8 cellular contexts compared by ENCODE assay signal in genomic region chr4:37675587-37676290, GRCh38. TPM values are rescaled to one million over a fixed set of nuclear protein-coding genes. Genes with fewer than 3 reads are reported as not detected.
DNase-seq lines count a peak whose midpoint lies in the region; ATAC-seq, FAIRE-seq and TF ChIP-seq lines count a peak whose summit lies in the region.

No MANE protein-coding gene starts in this region.

- ATAC-seq in GM18505 (IDR thresholded peaks at IDR 0.05; ENCODE audit: unreplicated experiment) (peak; percentile 90), GM21529 (IDR thresholded peaks at IDR 0.05; ENCODE audit: unreplicated experiment) (peak; percentile 96)

- H3K27me3 Mint-ChIP-seq in osteocyte (ENCODE audit: unreplicated experiment) = no peaks in the 10 kb centered on the region

- dilution Hi-C loops in keratinocyte (cut with MboI; ENCODE audit: extremely low pct_ligation_motif_present, low sequenced_read_pairs) = no loop called here

- peaks cover 25% of the 10 kb centered on the region for H3K79me2 ChIP-seq in keratinocyte (ENCODE audit: control insufficient read depth, insufficient read depth, low read length)

- H3K36me3 Mint-ChIP-seq in osteocyte (ENCODE audit: unreplicated experiment) = no peaks in the 10 kb centered on the region

- H3K27ac Mint-ChIP-seq in osteocyte (ENCODE audit: unreplicated experiment) = no peak overlapping the region

- H2AFZ ChIP-seq in keratinocyte (ENCODE audit: control insufficient read depth, low read length) = no peak overlapping the region

- H3K9me1 ChIP-seq in keratinocyte (ENCODE audit: control insufficient read depth, extremely low read depth, insufficient read depth, low read length) = no peaks in the 10 kb centered on the region

- H3K9ac ChIP-seq in keratinocyte (ENCODE audit: control insufficient read depth, extremely low read depth, insufficient read depth, low read length) = no peak overlapping the region

- intact Hi-C loops in tibial artery (cut with DNase I; ENCODE audit: low total_unique reads) = no loop called here

- FAIRE-seq in keratinocyte (lab: Jason Lieb, UNC) = peak; percentile 78

- H3K9me3 Mint-ChIP-seq in osteocyte (ENCODE audit: unreplicated experiment) = no peaks in the 10 kb centered on the region

- H3K4me1 ChIP-seq in keratinocyte (ENCODE audit: control insufficient read depth, extremely low read depth, insufficient read depth, low read length) (peaks cover 31% of the 10 kb centered on the region), tibial artery (peaks cover 0 to 20% (median 2%) of the 10 kb centered on the region in 4 donors)

- DNase-seq in keratinocyte (ENCODE audit: low read depth, low spot score) = no peak
- no peak for DNase-seq in NCI-H187 treated with DMSO at 0.1 percent for 48 hours (lab: John Stamatoyannopoulos, UW)
- DNase-seq in stimulated activated CD4-positive, alpha-beta T cell treated with anti-CD3 and anti-CD28 coated beads, Interleukin-12 subunit alpha, Interleukin-12 subunit beta, amount 100 ng/mL, for 4 hours = no peak
- DNase-seq in tibial artery = no peak
- DNase-seq in osteocyte (ENCODE audit: extremely low spot score, unreplicated experiment) = no peak

- H3K4me3 ChIP-seq in keratinocyte (ENCODE audit: control insufficient read depth in 2 of 3, extremely low read depth in 1 of 3, insufficient read depth in 2 of 3, low read depth in 1 of 3, low read length in 3 of 3) (peak overlapping the region in 1 of 3 experiments; percentile 7), tibial artery (no peak overlapping the region)

- H3K9me3 ChIP-seq in KOPT-K1 (ENCODE audit: insufficient read depth, low read length, poor library complexity, severe bottlenecking) (no peaks in the 10 kb centered on the region), keratinocyte (ENCODE audit: control insufficient read depth, low read depth, low read length) (no peaks in the 10 kb centered on the region), tibial artery (no peaks in the 10 kb centered on the region)

- peak overlapping the region; percentile 52 for H3K4me2 ChIP-seq in keratinocyte (ENCODE audit: control insufficient read depth, extremely low read depth, insufficient read depth, low read depth, low read length)

- H3K27ac ChIP-seq in KOPT-K1 (ENCODE audit: low read depth, low read length, poor library complexity, severe bottlenecking) (peak overlapping the region; percentile 40), keratinocyte (ENCODE audit: control insufficient read depth, insufficient read depth, low read length) (no peak overlapping the region), tibial artery (no peak overlapping the region)

- H3K36me3 ChIP-seq in KOPT-K1 (ENCODE audit: insufficient read depth, low read length) (0 out of 2 replicates have a peak, but pooled peaks cover 6% of the 10 kb centered on the region), keratinocyte (ENCODE audit: control insufficient read depth in 2 of 2, extremely low read depth in 1 of 2, insufficient read depth in 2 of 2, low read length in 2 of 2) (no peaks in the 10 kb centered on the region), tibial artery (no peaks in the 10 kb centered on the region)

- H4K20me1 ChIP-seq in keratinocyte (ENCODE audit: control insufficient read depth, extremely low read depth, insufficient read depth, low read length) = no peaks in the 10 kb centered on the region

- no peak overlapping the region for H3K4me3 Mint-ChIP-seq in osteocyte (ENCODE audit: unreplicated experiment)

- TF ChIP-seq POLR2A in GM18505 (IDR thresholded peaks at IDR 0.05; ENCODE audit: borderline replicate concordance, extremely low read depth, insufficient read depth, insufficient read length) = no peak

- H3K4me1 Mint-ChIP-seq in osteocyte (ENCODE audit: unreplicated experiment) = peaks cover 2% of the 10 kb centered on the region

- H3K27me3 ChIP-seq in keratinocyte (ENCODE audit: control insufficient read depth, extremely low read depth, insufficient read depth, low read length) (no peaks in the 10 kb centered on the region), tibial artery (no peaks in the 10 kb centered on the region)

- no peak for TF ChIP-seq CTCF in keratinocyte (optimal IDR thresholded peaks at IDR 0.05 in 1 of 3, IDR thresholded peaks at IDR 0.05 in 1 of 3, conservative IDR thresholded peaks at IDR 0.05 in 1 of 3; ENCODE audit: extremely low read depth in 1 of 3, insufficient read depth in 2 of 3, low read length in 3 of 3)
- TF ChIP-seq CTCF in tibial artery (IDR thresholded peaks at IDR 0.05) = no peak
- TF ChIP-seq CTCF in osteocyte (IDR thresholded peaks at IDR 0.05) = no peak

RNA-seq across cellular contexts. Expression of gene RELL1, which starts 10.4 kb away (rescaled TPM):
- 4.1 to 15.6 TPM (median 9.3 TPM) in 3 replicates for polyA plus RNA-seq in keratinocyte
- polyA plus RNA-seq in keratinocyte (2011; ENCODE audit: low read depth) = 3.1 TPM
- polyA plus RNA-seq in keratinocyte (2011; cell fraction: cytosol; rRNA removed) = 5.5 and 7.2 TPM in 2 replicates
- polyA plus RNA-seq in keratinocyte (2011; cell fraction: nucleus; rRNA removed) = 7.1 and 7.7 TPM in 2 replicates
- polyA plus RNA-seq in keratinocyte (2012; ENCODE audit: low replicate concordance) = 6.1 and 10.4 TPM in 2 replicates
- 9.1 to 23.6 TPM (median 22.2 TPM) in 3 replicates for polyA minus RNA-seq in keratinocyte
- polyA minus RNA-seq in keratinocyte (2011; cell fraction: cytosol; rRNA and poly(A)+ RNA removed) = 22.6 TPM
- polyA minus RNA-seq in keratinocyte (2011; cell fraction: nucleus; rRNA and poly(A)+ RNA removed) = 10.1 and 16.2 TPM in 2 replicates
- 15.6 and 17.4 TPM in 2 replicates for total RNA-seq in osteocyte
